ENCODE assay signal across 20 cellular contexts in genomic region chr6:133399426-133399825, GRCh38.
"Had no signal": no experiment of that assay in that cellular context is flagged by ENCODE, and none has a peak within 500 bp of the region (broad histone marks: within the 10 kb centered on the region; RNA-seq: fewer than 3 reads in every experiment).

No MANE protein-coding gene starts in this region.

- H3K9me3 ChIP-seq: MG63 had no signal

- H3K27me3 ChIP-seq: MG63 had no signal

- DNase-seq: IMR-90, Karpas-422, KG1, MG63, NCI-H1092, NCI-H1105 treated with DMSO at 0.1 percent for 48 hours, NCI-H1417 treated with DMSO at 0.1 percent for 48 hours, NCI-H1694 treated with DMSO at 0.1 percent for 48 hours, NCI-H1930, NCI-H2171, NCI-H226, NCI-H446, NCI-H510A, NCI-H524 treated with DMSO at 0.1 percent for 48 hours, NCI-H69, NCI-H774, PC-3, SHP77 had no signal

- H3K36me3 ChIP-seq: MG63 had no signal

- FAIRE-seq: HepG2 had no signal

- H3K4me3 ChIP-seq: MG63 had no signal

- H3K27ac ChIP-seq: RWPE1 had no signal
